8 cellular contexts compared by ENCODE assay signal in the genomic region with DNA sequence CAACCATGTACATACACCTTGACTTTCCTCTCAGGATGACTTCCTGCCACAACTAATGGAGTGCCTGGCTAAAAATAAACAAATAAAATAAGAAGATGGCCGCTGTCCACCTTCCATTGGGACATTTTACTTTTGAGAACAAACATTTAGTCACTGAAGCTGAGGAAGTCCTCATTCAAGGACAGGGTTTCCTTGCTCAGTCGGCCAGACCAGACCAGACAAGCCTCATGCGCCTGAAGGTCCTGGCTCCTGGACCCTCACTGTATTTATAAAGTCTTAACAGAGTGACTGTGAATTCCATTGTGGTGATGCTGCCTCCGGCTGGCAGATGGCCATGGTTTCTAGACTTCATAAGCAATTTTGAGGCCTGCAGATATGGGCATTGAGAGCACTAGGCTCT.
DNase-seq lines count a peak whose midpoint lies in the region.

No MANE protein-coding gene starts in this region.

- POLR2A ChIA-PET in CD4-positive, alpha-beta memory T cell (lab: Charles Lee; ENCODE audit: partially characterized antibody), result interaction anchor here (0.8 to 6.4 kb wide), 6 partner anchors 9 to 114 kb away, joined by 3 to 30 read pairs (median 4); a partner anchor contains a TSS

- no peak overlapping the region for H3K9ac ChIP-seq in trophoblast cell (ENCODE audit: low read length)

- CTCF ChIA-PET in CD4-positive, alpha-beta memory T cell (lab: Charles Lee; ENCODE audit: partially characterized antibody), result interaction anchor here (0.7 to 1.5 kb wide), 4 partner anchors 9 to 116 kb away, joined by 3 to 11 read pairs (median 3); a partner anchor contains a TSS

- H3K4me1 Mint-ChIP-seq in CD4-positive, alpha-beta memory T cell, result peaks cover 51 to 78% (median 66%) of the 10 kb centered on the region in 4 donors

- H4K91ac ChIP-seq in trophoblast cell (ENCODE audit: low read depth, low read length), result peak overlapping the region; percentile 99

- intact Hi-C loops in CD4-positive, alpha-beta memory T cell (cut with micrococcal nuclease), result no loop called here

- H3K27ac Mint-ChIP-seq in CD4-positive, alpha-beta memory T cell, result peak overlapping the region in 4 of 7 donors; percentile 30 to 57 (median 35)

- no peaks in the 10 kb centered on the region for H3K27me3 ChIP-seq in CD4-positive, alpha-beta memory T cell (ENCODE audit: insufficient read depth, low read length)
- H3K27me3 ChIP-seq in trophoblast cell (ENCODE audit: insufficient read depth, low read length), result no peaks in the 10 kb centered on the region

- H3K79me1 ChIP-seq in trophoblast cell (ENCODE audit: low read length), result peaks cover 28% of the 10 kb centered on the region

- H2AK5ac ChIP-seq in trophoblast cell (ENCODE audit: low read length), result no peak overlapping the region

- peak overlapping the region; percentile 98 for H2BK5ac ChIP-seq in trophoblast cell (ENCODE audit: low read depth, low read length, poor library complexity)

- no peak overlapping the region for H4K12ac ChIP-seq in trophoblast cell (ENCODE audit: low read depth, low read length)

- no peak overlapping the region for H3K4me2 ChIP-seq in trophoblast cell (ENCODE audit: low read length)

- H3K14ac ChIP-seq in trophoblast cell (ENCODE audit: low read length), result peak overlapping the region; percentile 98

- H3K27me3 Mint-ChIP-seq in CD4-positive, alpha-beta memory T cell, result no peaks in the 10 kb centered on the region

- no peak overlapping the region for H3K18ac ChIP-seq in trophoblast cell (ENCODE audit: low read length)

- no peak overlapping the region for H2AFZ ChIP-seq in trophoblast cell (ENCODE audit: insufficient read depth, low read length, poor library complexity)

- no peak overlapping the region for H3K23ac ChIP-seq in trophoblast cell (ENCODE audit: low read length)

- H3K4ac ChIP-seq in trophoblast cell (ENCODE audit: low read depth, low read length), result no peak overlapping the region

- peaks cover 47% of the 10 kb centered on the region for H3K4me1 ChIP-seq in CD4-positive, alpha-beta memory T cell (ENCODE audit: insufficient read depth, low read length)
- peaks cover 7 to 14% of the 10 kb centered on the region in 2 experiments for H3K4me1 ChIP-seq in trophoblast cell (ENCODE audit: control insufficient read depth in 1 of 2, insufficient read depth in 2 of 2, low read length in 2 of 2)

- no peaks in the 10 kb centered on the region for H3K9me3 ChIP-seq in CD4-positive, alpha-beta memory T cell (ENCODE audit: control insufficient read depth in 1 of 2, low read length in 2 of 2)
- H3K9me3 ChIP-seq in trophoblast cell (ENCODE audit: insufficient read depth, low read depth, low read length), result no peaks in the 10 kb centered on the region

- H3K79me2 ChIP-seq in trophoblast cell (ENCODE audit: control insufficient read depth, insufficient read depth, low read length, poor library complexity), result peaks cover 9% of the 10 kb centered on the region

- H3K4me3 ChIP-seq in CD4-positive, alpha-beta memory T cell (ENCODE audit: low read length in 2 of 2), result no peak overlapping the region
- no peak overlapping the region for H3K4me3 ChIP-seq in trophoblast cell (ENCODE audit: low read depth, low read length)

- WGBS in trophoblast cell (ENCODE audit: extremely low coverage, insufficient coverage, insufficient read length), result no CpG with 5 or more reads among the region's 4 CpGs

- H2BK12ac ChIP-seq in trophoblast cell (ENCODE audit: low read length), result no peak overlapping the region

- H3K27ac ChIP-seq in CD4-positive, alpha-beta memory T cell (ENCODE audit: low read depth, low read length), result no peak overlapping the region
- H3K27ac ChIP-seq in trophoblast cell (ENCODE audit: low read depth, low read length), result peak overlapping the region; percentile 97

- no peak overlapping the region for H4K8ac ChIP-seq in trophoblast cell (ENCODE audit: low read depth, low read length)

- no peaks in the 10 kb centered on the region for H3K9me3 Mint-ChIP-seq in CD4-positive, alpha-beta memory T cell

- peak overlapping the region; percentile 99 for H2BK120ac ChIP-seq in trophoblast cell (ENCODE audit: insufficient read depth, low read length, poor library complexity)

- peaks cover 16 to 21% of the 10 kb centered on the region in 2 donors for H3K36me3 Mint-ChIP-seq in CD4-positive, alpha-beta memory T cell

- no peaks in the 10 kb centered on the region for H3K36me3 ChIP-seq in CD4-positive, alpha-beta memory T cell (ENCODE audit: insufficient read depth, low read length)
- H3K36me3 ChIP-seq in trophoblast cell (ENCODE audit: control insufficient read depth in 1 of 2, insufficient read depth in 2 of 2, low read length in 2 of 2), result peaks cover 1 to 5% of the 10 kb centered on the region in 2 experiments

- no peak overlapping the region for H3K4me3 Mint-ChIP-seq in CD4-positive, alpha-beta memory T cell

- no peak for DNase-seq in CD4-positive, alpha-beta memory T cell
- DNase-seq in RKO (ENCODE audit: low spot score), result peak; percentile 38
- peak; percentile 76 for DNase-seq in fibroblast of the conjunctiva (ENCODE audit: low read depth)
- DNase-seq in trophoblast cell, result peak; percentile 78 to 82
- no peak for DNase-seq in NCI-H2171 treated with DMSO at 0.1 percent for 48 hours (lab: John Stamatoyannopoulos, UW)
- no peak for DNase-seq in NCI-H2081 treated with DMSO at 0.1 percent for 48 hours (lab: John Stamatoyannopoulos, UW)
- no peak for DNase-seq in activated gamma-delta T cell (lab: John Stamatoyannopoulos, UW)
- no peak for DNase-seq in NOMO-1 (lab: John Stamatoyannopoulos, UW; ENCODE audit: unreplicated experiment in 2 of 2)

Comparison
In these comparisons a context has a peak if more than half of its experiments do, and no peak if none do; other contexts are left out.
1. DNase-seq: peak in RKO (single experiment), fibroblast of the conjunctiva (single experiment) and trophoblast cell (2 of 2); none in CD4-positive, alpha-beta memory T cell (0 of 5), NCI-H2171 treated with DMSO at 0.1 percent for 48 hours (single experiment), NCI-H2081 treated with DMSO at 0.1 percent for 48 hours (single experiment), activated gamma-delta T cell (single experiment) and NOMO-1 (0 of 2).